1 cellular context compared by ENCODE assay signal in genomic region chr15:77619883-77620282, GRCh38.
TF ChIP-seq lines count a peak whose summit lies in the region.

No MANE protein-coding gene starts in this region.

TF ChIP-seq in K562, 482 proteins besides CTCF, POLR2A, EP300 and RAD21 (continued from another document):
- TF ChIP-seq ZNF511 (CRISPR knock-in tag; IDR thresholded peaks at IDR 0.05), result no peak
- TF ChIP-seq ZNF512 (tag; IDR thresholded peaks at IDR 0.05), result no peak
TF ChIP-seq in K562: peak in this region for 3.
